29 cellular contexts compared by ENCODE assay signal in genomic region chr5:169697976-169698375, GRCh38.
DNase-seq lines count a peak whose midpoint lies in the region; ATAC-seq and TF ChIP-seq lines count a peak whose summit lies in the region.
"Had no signal": no experiment of that assay in that cellular context is flagged by ENCODE, and none has a peak within 500 bp of the region (broad histone marks: within the 10 kb centered on the region; RNA-seq: fewer than 3 reads in every experiment).

No MANE protein-coding gene starts in this region.

- no peak overlapping the region for H3K9ac ChIP-seq in smooth muscle cell (ENCODE audit: low read depth)

- H3K27me3 Mint-ChIP-seq in activated T-cell treated with anti-CD3 and anti-CD28 coated beads, Interleukin-2, amount 50 U/mL, for 24 hours, result no peaks in the 10 kb centered on the region
- H3K27me3 Mint-ChIP-seq in HFFc6 (ENCODE audit: insufficient read depth) (no peaks in the 10 kb centered on the region), chondrocyte (ENCODE audit: low read depth) (no peaks in the 10 kb centered on the region)
- H3K27me3 Mint-ChIP-seq: CD4-positive, alpha-beta T cell; naive thymus-derived CD4-positive, alpha-beta T cell had no signal

- no peak for DNase-seq in activated T-cell treated with anti-CD3 and anti-CD28 coated beads, Interleukin-2, amount 50 U/mL, for 24 hours
- no peak for DNase-seq in activated T-cell treated with anti-CD3 and anti-CD28 coated beads, Interleukin-2, amount 50 U/mL, for 1 hour
- no peak for DNase-seq in HFFc6
- no peak for DNase-seq in chondrocyte (ENCODE audit: low spot score)
- DNase-seq in smooth muscle cell (lab: John Stamatoyannopoulos, UW; ENCODE audit: unreplicated experiment), result no peak
- DNase-seq in mesenteric fat pad (ENCODE audit: low spot score), result no peak
- no peak for DNase-seq in SIG-M5 (lab: John Stamatoyannopoulos, UW)
- DNase-seq: activated CD4-positive, CD25-positive, alpha-beta regulatory T cell treated with anti-CD3 and anti-CD28 coated beads, Interleukin-2, amount 50 U/mL, for 72 hours; activated T-cell treated with anti-CD3 and anti-CD28 coated beads for 4 hours; amniotic stem cell; CD4-positive, alpha-beta T cell; dorsolateral prefrontal cortex; foreskin melanocyte; H7; heart left ventricle; kidney; midbrain; naive thymus-derived CD4-positive, alpha-beta T cell; NCI-H446; NCI-H774; occipital lobe; stimulated activated naive CD4-positive, alpha-beta T cell treated with Interleukin-2 at 50 U/mL for 16 hours; T-helper 2 cell; upper lobe of left lung had no signal

- peaks cover 12% of the 10 kb centered on the region for H3K4me1 Mint-ChIP-seq in activated T-cell treated with anti-CD3 and anti-CD28 coated beads, Interleukin-2, amount 50 U/mL, for 24 hours (ENCODE audit: low read depth)
- H3K4me1 Mint-ChIP-seq in HFFc6 (ENCODE audit: low read depth), result peaks cover 75% of the 10 kb centered on the region
- H3K4me1 Mint-ChIP-seq in chondrocyte (ENCODE audit: low read depth), result peaks cover 63% of the 10 kb centered on the region

- peak overlapping the region; percentile 96 for H3K27ac ChIP-seq in smooth muscle cell (ENCODE audit: low read depth)
- H3K27ac ChIP-seq: dorsolateral prefrontal cortex, heart left ventricle, SK-N-MC, suprapubic skin, upper lobe of left lung had no signal

- H3K4me1 ChIP-seq in smooth muscle cell (ENCODE audit: low read depth), result peaks cover 16% of the 10 kb centered on the region
- H3K4me1 ChIP-seq: heart left ventricle, suprapubic skin, upper lobe of left lung had no signal

- WGBS in smooth muscle cell (ENCODE audit: low lambda C conversion rate), result 61% methylated on average over 3 of the region's 3 CpGs

- H3K36me3 Mint-ChIP-seq in activated T-cell treated with anti-CD3 and anti-CD28 coated beads, Interleukin-2, amount 50 U/mL, for 24 hours (ENCODE audit: low read depth), result peaks cover 95% of the 10 kb centered on the region
- H3K36me3 Mint-ChIP-seq in HFFc6 (ENCODE audit: low read depth) (peaks cover 8% of the 10 kb centered on the region), chondrocyte (ENCODE audit: low read depth) (no peaks in the 10 kb centered on the region)

- no peaks in the 10 kb centered on the region for H3K36me3 ChIP-seq in smooth muscle cell (ENCODE audit: low read depth)

- H3K4me3 ChIP-seq in smooth muscle cell, result no peak overlapping the region
- H3K4me3 ChIP-seq: dorsolateral prefrontal cortex, GM12878, heart left ventricle, K562, SK-N-MC, suprapubic skin, upper lobe of left lung had no signal

- peak overlapping the region; percentile 73 for H3K27ac Mint-ChIP-seq in activated T-cell treated with anti-CD3 and anti-CD28 coated beads, Interleukin-2, amount 50 U/mL, for 24 hours
- peak overlapping the region; percentile 87 for H3K27ac Mint-ChIP-seq in HFFc6
- peak overlapping the region; percentile 3 for H3K27ac Mint-ChIP-seq in chondrocyte (ENCODE audit: unreplicated experiment)

- no peaks in the 10 kb centered on the region for H4K20me1 ChIP-seq in smooth muscle cell (ENCODE audit: low read depth)

- TF ChIP-seq CTCF in HFFc6 (IDR thresholded peaks at IDR 0.05) (no peak), chondrocyte (IDR thresholded peaks at IDR 0.05) (no peak), smooth muscle cell (IDR thresholded peaks at IDR 0.05; ENCODE audit: borderline replicate concordance, insufficient read depth, poor library complexity, severe bottlenecking) (no peak)

- H3K4me3 Mint-ChIP-seq in activated T-cell treated with anti-CD3 and anti-CD28 coated beads, Interleukin-2, amount 50 U/mL, for 24 hours, result no peak overlapping the region
- H3K4me3 Mint-ChIP-seq in HFFc6, result no peak overlapping the region
- no peak overlapping the region for H3K4me3 Mint-ChIP-seq in chondrocyte (ENCODE audit: unreplicated experiment)
- H3K4me3 Mint-ChIP-seq: CD4-positive, alpha-beta T cell; naive thymus-derived CD4-positive, alpha-beta T cell had no signal

- no peak for ATAC-seq in GM21717 (IDR thresholded peaks at IDR 0.05; ENCODE audit: unreplicated experiment)
- ATAC-seq: GM12878; heart left ventricle; K562; naive thymus-derived CD4-positive, alpha-beta T cell had no signal

- H3K27me3 ChIP-seq in smooth muscle cell (ENCODE audit: low read depth), result no peaks in the 10 kb centered on the region
- H3K27me3 ChIP-seq: heart left ventricle, suprapubic skin, upper lobe of left lung had no signal

- H3K4me2 ChIP-seq in smooth muscle cell, result no peak overlapping the region

- H3K9me3 ChIP-seq in smooth muscle cell (replicated peaks; ENCODE audit: low read depth), result no peaks in the 10 kb centered on the region
- H3K9me3 ChIP-seq: heart left ventricle, suprapubic skin, upper lobe of left lung had no signal

- H2AFZ ChIP-seq in smooth muscle cell (ENCODE audit: low read depth), result no peak overlapping the region

- no peaks in the 10 kb centered on the region for H3F3A ChIP-seq in smooth muscle cell (ENCODE audit: low read depth)

- no peaks in the 10 kb centered on the region for H3K9me3 Mint-ChIP-seq in activated T-cell treated with anti-CD3 and anti-CD28 coated beads, Interleukin-2, amount 50 U/mL, for 24 hours
- H3K9me3 Mint-ChIP-seq in HFFc6 (no peaks in the 10 kb centered on the region), chondrocyte (ENCODE audit: low read depth) (no peaks in the 10 kb centered on the region)
- H3K9me3 Mint-ChIP-seq: CD4-positive, alpha-beta T cell; naive thymus-derived CD4-positive, alpha-beta T cell had no signal

- no peaks in the 10 kb centered on the region for H3K79me2 ChIP-seq in smooth muscle cell (ENCODE audit: low read depth)

Comparison
In these comparisons a context has a peak if more than half of its experiments do, and no peak if none do; other contexts are left out.
1. H3K27ac Mint-ChIP-seq: peak in every context shown above with its lines; median percentile 87 in HFFc6; 73 in activated T-cell treated with anti-CD3 and anti-CD28 coated beads, Interleukin-2, amount 50 U/mL, for 24 hours; 3 in chondrocyte.